In the genomic region with DNA sequence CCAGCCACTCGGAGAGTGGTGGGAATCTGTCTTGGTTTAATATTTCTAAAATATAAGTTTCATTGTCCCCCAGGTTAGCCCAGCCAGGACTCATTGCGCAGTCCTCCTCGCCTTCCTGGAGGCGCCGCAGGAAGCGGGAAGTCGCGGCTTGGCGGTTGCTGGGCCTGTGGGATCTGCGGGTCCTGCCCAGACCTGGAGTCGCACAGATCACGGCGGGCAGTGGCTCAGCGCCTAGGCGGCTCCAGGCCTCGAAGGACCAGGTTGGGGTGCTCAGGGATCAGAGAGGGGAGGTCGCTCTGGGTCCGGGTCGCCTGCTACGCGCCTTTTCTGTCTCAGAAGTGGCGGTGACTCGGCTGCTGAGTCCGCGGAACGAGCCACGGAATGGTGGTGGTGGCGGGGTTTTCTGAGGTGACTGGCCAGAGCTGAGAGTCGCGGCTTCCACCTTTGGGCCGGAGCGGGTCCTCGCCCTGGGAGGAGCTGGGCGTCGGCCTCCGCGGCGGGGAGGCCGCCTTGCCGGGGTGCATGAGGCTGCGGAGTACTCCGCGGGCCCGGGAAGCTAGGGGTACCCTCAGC, we compare ENCODE assay signal across 1 cellular context.
TF ChIP-seq lines count a peak whose summit lies in the region.

No MANE protein-coding gene starts in this region.

TF ChIP-seq in WTC11, 78 proteins besides CTCF, POLR2A, EP300 and RAD21 (continued from another document):
- TF ChIP-seq, protein P1, sequence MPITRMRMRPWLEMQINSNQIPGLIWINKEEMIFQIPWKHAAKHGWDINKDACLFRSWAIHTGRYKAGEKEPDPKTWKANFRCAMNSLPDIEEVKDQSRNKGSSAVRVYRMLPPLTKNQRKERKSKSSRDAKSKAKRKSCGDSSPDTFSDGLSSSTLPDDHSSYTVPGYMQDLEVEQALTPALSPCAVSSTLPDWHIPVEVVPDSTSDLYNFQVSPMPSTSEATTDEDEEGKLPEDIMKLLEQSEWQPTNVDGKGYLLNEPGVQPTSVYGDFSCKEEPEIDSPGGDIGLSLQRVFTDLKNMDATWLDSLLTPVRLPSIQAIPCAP (CRISPR knock-in tag; IDR thresholded peaks at IDR 0.05): no peak
- TF ChIP-seq ZNF121 (CRISPR knock-in tag; IDR thresholded peaks at IDR 0.05) (no peak), NR3C1 (CRISPR knock-in tag; conservative IDR thresholded peaks at IDR 0.05; ENCODE audit: low read depth) (no peak), IRF2 (CRISPR knock-in tag; IDR thresholded peaks at IDR 0.05; ENCODE audit: borderline replicate concordance, low read depth) (no peak), MXD4 (CRISPR knock-in tag; IDR thresholded peaks at IDR 0.05; ENCODE audit: borderline replicate concordance) (no peak)
- TF ChIP-seq, protein P2, sequence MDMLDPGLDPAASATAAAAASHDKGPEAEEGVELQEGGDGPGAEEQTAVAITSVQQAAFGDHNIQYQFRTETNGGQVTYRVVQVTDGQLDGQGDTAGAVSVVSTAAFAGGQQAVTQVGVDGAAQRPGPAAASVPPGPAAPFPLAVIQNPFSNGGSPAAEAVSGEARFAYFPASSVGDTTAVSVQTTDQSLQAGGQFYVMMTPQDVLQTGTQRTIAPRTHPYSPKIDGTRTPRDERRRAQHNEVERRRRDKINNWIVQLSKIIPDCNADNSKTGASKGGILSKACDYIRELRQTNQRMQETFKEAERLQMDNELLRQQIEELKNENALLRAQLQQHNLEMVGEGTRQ (CRISPR knock-in tag; IDR thresholded peaks at IDR 0.05): no peak
- TF ChIP-seq, protein P3, sequence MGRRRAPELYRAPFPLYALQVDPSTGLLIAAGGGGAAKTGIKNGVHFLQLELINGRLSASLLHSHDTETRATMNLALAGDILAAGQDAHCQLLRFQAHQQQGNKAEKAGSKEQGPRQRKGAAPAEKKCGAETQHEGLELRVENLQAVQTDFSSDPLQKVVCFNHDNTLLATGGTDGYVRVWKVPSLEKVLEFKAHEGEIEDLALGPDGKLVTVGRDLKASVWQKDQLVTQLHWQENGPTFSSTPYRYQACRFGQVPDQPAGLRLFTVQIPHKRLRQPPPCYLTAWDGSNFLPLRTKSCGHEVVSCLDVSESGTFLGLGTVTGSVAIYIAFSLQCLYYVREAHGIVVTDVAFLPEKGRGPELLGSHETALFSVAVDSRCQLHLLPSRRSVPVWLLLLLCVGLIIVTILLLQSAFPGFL (CRISPR knock-in tag; IDR thresholded peaks at IDR 0.05; ENCODE audit: borderline replicate concordance): no peak
